ENCODE assay signal across 15 cellular contexts in genomic region chr2:69489793-69490192, GRCh38. TPM values are rescaled to one million over a fixed set of nuclear protein-coding genes. Genes with fewer than 3 reads are reported as not detected.
A peak's percentile ranks its signal among the peaks of the same experiment; 100 is the strongest.
DNase-seq lines count a peak whose midpoint lies in the region; ATAC-seq and TF ChIP-seq lines count a peak whose summit lies in the region.
"Had no signal": no experiment of that assay in that cellular context is flagged by ENCODE, and none has a peak within 500 bp of the region (broad histone marks: within the 10 kb centered on the region; RNA-seq: fewer than 3 reads in every experiment).

No MANE protein-coding gene starts in this region.

- peak overlapping the region in 7 of 8 donors; percentile 2 to 77 (median 56) for H3K27ac Mint-ChIP-seq in CD8-positive, alpha-beta memory T cell
- H3K27ac Mint-ChIP-seq in activated naive CD8-positive, alpha-beta T cell treated with anti-CD3 and anti-CD28 coated beads, Interleukin-2, amount 10 ng/mL, durations not matched to agents 7 days and 5 days, result peak overlapping the region; percentile 47
- H3K27ac Mint-ChIP-seq: progenitor cell of endocrine pancreas had no signal

- H3K9me3 ChIP-seq in CD8-positive, alpha-beta memory T cell (ENCODE audit: low read length), result no peaks in the 10 kb centered on the region
- no peaks in the 10 kb centered on the region for H3K9me3 ChIP-seq in muscle layer of duodenum (ENCODE audit: control insufficient read depth in 1 of 2, low read length in 2 of 2)

- in situ Hi-C loops in GM13976 (cut with MboI; ENCODE audit: low sequenced_read_pairs, unreplicated experiment), result no loop called here

- peaks cover 7 to 79% (median 38%) of the 10 kb centered on the region in 3 donors for H3K36me3 Mint-ChIP-seq in CD8-positive, alpha-beta memory T cell
- H3K36me3 Mint-ChIP-seq in activated naive CD8-positive, alpha-beta T cell treated with anti-CD3 and anti-CD28 coated beads, Interleukin-2, amount 10 ng/mL, durations not matched to agents 7 days and 5 days, result peaks cover 38% of the 10 kb centered on the region

- no peak for ATAC-seq in activated naive CD8-positive, alpha-beta T cell treated with anti-CD3 and anti-CD28 coated beads, Interleukin-2, amount 10 ng/mL, durations not matched to agents 7 days and 5 days (ENCODE audit: low read depth)
- ATAC-seq in HG03469 (IDR thresholded peaks at IDR 0.05; ENCODE audit: unreplicated experiment), result no peak
- ATAC-seq: left colon had no signal

- no peak overlapping the region for H3K4me3 ChIP-seq in AG09309 (ENCODE audit: control insufficient read depth, low read depth, low read length)
- H3K4me3 ChIP-seq in CD8-positive, alpha-beta memory T cell (ENCODE audit: low read length), result no peak overlapping the region
- H3K4me3 ChIP-seq in muscle layer of duodenum (ENCODE audit: low read depth in 1 of 2, low read length in 2 of 2), result no peak overlapping the region

- CTCF ChIA-PET in CD8-positive, alpha-beta memory T cell (lab: Charles Lee), result no interaction called here

- peak; percentile 45 for DNase-seq in AG09309 (ENCODE audit: low read depth)
- no peak for DNase-seq in CD8-positive, alpha-beta memory T cell
- no peak for DNase-seq in activated naive CD8-positive, alpha-beta T cell treated with anti-CD3 and anti-CD28 coated beads, Interleukin-2, amount 10 ng/mL, durations not matched to agents 7 days and 5 days
- DNase-seq in GM13976 (ENCODE audit: low spot score), result no peak
- DNase-seq in stimulated activated CD4-positive, alpha-beta T cell treated with anti-CD3 and anti-CD28 coated beads, Interleukin-2, amount 100 ng/mL, for 48 hours, result no peak
- DNase-seq in NCI-H1930 (lab: John Stamatoyannopoulos, UW), result no peak
- DNase-seq: DMS153, KG1, left colon, NCI-H1417, NCI-H226, SHP77 treated with DMSO at 0.1 percent for 48 hours had no signal

- H3K9me3 Mint-ChIP-seq in CD8-positive, alpha-beta memory T cell, result no peaks in the 10 kb centered on the region
- no peaks in the 10 kb centered on the region for H3K9me3 Mint-ChIP-seq in activated naive CD8-positive, alpha-beta T cell treated with anti-CD3 and anti-CD28 coated beads, Interleukin-2, amount 10 ng/mL, durations not matched to agents 7 days and 5 days

- no peaks in the 10 kb centered on the region for H3K4me1 ChIP-seq in CD8-positive, alpha-beta memory T cell (ENCODE audit: insufficient read depth, low read length)
- peaks cover 0 to 4% of the 10 kb centered on the region in 2 donors for H3K4me1 ChIP-seq in muscle layer of duodenum (ENCODE audit: control insufficient read depth in 1 of 2, insufficient read depth in 2 of 2, low read length in 2 of 2)

- no peak overlapping the region for H3K4me3 Mint-ChIP-seq in CD8-positive, alpha-beta memory T cell
- no peak overlapping the region for H3K4me3 Mint-ChIP-seq in activated naive CD8-positive, alpha-beta T cell treated with anti-CD3 and anti-CD28 coated beads, Interleukin-2, amount 10 ng/mL, durations not matched to agents 7 days and 5 days

- peaks cover 18 to 35% (median 28%) of the 10 kb centered on the region in 3 donors for H3K4me1 Mint-ChIP-seq in CD8-positive, alpha-beta memory T cell
- peaks cover 20% of the 10 kb centered on the region for H3K4me1 Mint-ChIP-seq in activated naive CD8-positive, alpha-beta T cell treated with anti-CD3 and anti-CD28 coated beads, Interleukin-2, amount 10 ng/mL, durations not matched to agents 7 days and 5 days

- H3K27ac ChIP-seq in CD8-positive, alpha-beta memory T cell (ENCODE audit: low read depth, low read length), result no peak overlapping the region
- peak overlapping the region; percentile 27 for H3K27ac ChIP-seq in muscle layer of duodenum (ENCODE audit: low read length)

- no peaks in the 10 kb centered on the region for H3K27me3 ChIP-seq in CD8-positive, alpha-beta memory T cell (ENCODE audit: insufficient read depth, low read length, poor library complexity, severe bottlenecking)
- H3K27me3 ChIP-seq in muscle layer of duodenum (ENCODE audit: low read depth, low read length), result no peaks in the 10 kb centered on the region

- POLR2A ChIA-PET in CD8-positive, alpha-beta memory T cell (lab: Charles Lee), result no interaction called here
- POLR2A ChIA-PET in activated naive CD8-positive, alpha-beta T cell treated with anti-CD3 and anti-CD28 coated beads, Interleukin-2, amount 10 ng/mL, durations not matched to agents 7 days and 5 days (lab: Charles Lee), result no interaction called here

- no peak for TF ChIP-seq CTCF in AG09309 (IDR thresholded peaks at IDR 0.05; ENCODE audit: control insufficient read depth, insufficient read depth, low read depth, low read length, missing control alignments)
- TF ChIP-seq CTCF in GM13976 (IDR thresholded peaks at IDR 0.05; ENCODE audit: borderline replicate concordance, control extremely low read depth, extremely low read depth, insufficient read depth, missing control alignments), result no peak

- no peaks in the 10 kb centered on the region for H3K27me3 Mint-ChIP-seq in CD8-positive, alpha-beta memory T cell
- H3K27me3 Mint-ChIP-seq in activated naive CD8-positive, alpha-beta T cell treated with anti-CD3 and anti-CD28 coated beads, Interleukin-2, amount 10 ng/mL, durations not matched to agents 7 days and 5 days, result no peaks in the 10 kb centered on the region
- H3K27me3 Mint-ChIP-seq: progenitor cell of endocrine pancreas had no signal

- peaks cover 34% of the 10 kb centered on the region for H3K36me3 ChIP-seq in CD8-positive, alpha-beta memory T cell (ENCODE audit: insufficient read depth, low read length)
- peaks cover 3 to 12% of the 10 kb centered on the region in 2 donors for H3K36me3 ChIP-seq in muscle layer of duodenum (ENCODE audit: control insufficient read depth in 1 of 2, insufficient read depth in 2 of 2, low read length in 2 of 2)

RNA-seq across cellular contexts. Expression of gene NFU1, which starts 52.6 kb away (rescaled TPM):
- 10 to 100 TPM; 40.4 to 43.2 TPM for total RNA-seq in CD8-positive, alpha-beta memory T cell
- 78.3 TPM for polyA plus RNA-seq in CD8-positive, alpha-beta memory T cell
- total RNA-seq in activated naive CD8-positive, alpha-beta T cell treated with anti-CD3 and anti-CD28 coated beads, Interleukin-2, amount 10 ng/mL, durations not matched to agents 7 days and 5 days, result 10 to 100 TPM; 32.9 to 33.0 TPM
